In the genomic region with DNA sequence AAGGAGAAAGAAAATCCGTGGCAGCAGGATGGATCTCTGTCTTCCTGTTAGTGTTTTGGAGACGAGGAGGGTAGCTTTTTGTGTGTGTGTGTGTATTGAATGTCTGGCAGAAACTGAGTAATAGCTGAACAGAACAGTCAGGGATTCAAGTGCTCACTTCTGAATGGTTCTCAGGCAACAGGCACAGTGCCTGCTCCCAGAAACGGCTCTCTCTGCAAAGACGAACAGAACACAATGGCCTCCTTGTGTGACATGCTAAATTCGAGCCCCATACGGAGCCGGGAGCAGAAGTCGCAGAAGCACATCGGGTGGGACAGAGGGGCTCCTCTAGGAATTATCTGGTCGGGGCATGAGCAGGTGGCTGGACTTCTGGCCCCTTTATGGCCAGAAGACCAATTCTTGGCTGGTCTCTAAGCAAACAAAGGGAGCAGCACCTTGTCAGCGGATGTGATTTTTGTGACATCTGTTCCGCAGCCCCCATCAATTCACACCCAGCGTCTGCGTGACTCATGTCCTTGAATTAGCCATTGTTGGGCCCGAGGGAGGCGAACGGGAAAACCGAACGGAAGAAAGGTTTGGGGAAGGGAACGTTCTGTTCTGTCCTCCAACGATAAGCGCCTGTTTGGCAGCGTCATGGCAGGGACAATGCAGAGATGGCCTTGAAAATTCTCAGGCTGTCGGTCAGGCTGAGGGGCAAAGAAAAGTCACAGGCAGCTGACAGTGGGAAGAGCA, we compare ENCODE assay signal across 13 cellular contexts. TPM values are rescaled to one million over a fixed set of nuclear protein-coding genes. Genes with fewer than 3 reads are reported as not detected.
DNase-seq lines count a peak whose midpoint lies in the region; ATAC-seq and TF ChIP-seq lines count a peak whose summit lies in the region.
"Had no signal": no experiment of that assay in that cellular context is flagged by ENCODE, and none has a peak within 500 bp of the region (broad histone marks: within the 10 kb centered on the region; RNA-seq: fewer than 3 reads in every experiment).

No MANE protein-coding gene starts in this region.

- no peak for ATAC-seq in GM19455 (IDR thresholded peaks at IDR 0.05; ENCODE audit: unreplicated experiment)
- ATAC-seq in GM18907 (IDR thresholded peaks at IDR 0.05; ENCODE audit: unreplicated experiment), result no peak
- ATAC-seq: SK-N-SH treated with all-trans-retinoic acid at 6 μM for 48 hours, upper lobe of right lung had no signal

- no peaks in the 10 kb centered on the region for H3K27me3 Mint-ChIP-seq in endodermal cell (ENCODE audit: insufficient read depth)
- H3K27me3 Mint-ChIP-seq in neural crest cell (ENCODE audit: low read depth), result peaks cover 39% of the 10 kb centered on the region
- H3K27me3 Mint-ChIP-seq: activated CD4-positive, alpha-beta T cell treated with anti-CD3 and anti-CD28 coated beads, Interleukin-2, amount 10 ng/mL, durations not matched to agents 7 days and 5 days had no signal

- TF ChIP-seq CTCF in endodermal cell (conservative IDR thresholded peaks at IDR 0.05) (no peak), neural crest cell (conservative IDR thresholded peaks at IDR 0.05) (no peak)

- peak overlapping the region; percentile 75 for H3K27ac ChIP-seq in endodermal cell (ENCODE audit: low read depth, low read length)
- H3K27ac ChIP-seq: upper lobe of right lung had no signal

- H3K9me3 Mint-ChIP-seq in endodermal cell (peaks cover 11% of the 10 kb centered on the region), neural crest cell (peaks cover 6% of the 10 kb centered on the region)

- no peaks in the 10 kb centered on the region for H3K36me3 Mint-ChIP-seq in endodermal cell (ENCODE audit: low read depth)
- peaks cover 2% of the 10 kb centered on the region for H3K36me3 Mint-ChIP-seq in neural crest cell (ENCODE audit: low read depth)
- H3K36me3 Mint-ChIP-seq: activated naive CD8-positive, alpha-beta T cell; immature natural killer cell had no signal

- H3K27me3 ChIP-seq in endodermal cell (ENCODE audit: control insufficient read depth, insufficient read depth, low read length, poor library complexity, severe bottlenecking), result no peaks in the 10 kb centered on the region
- H3K27me3 ChIP-seq: upper lobe of right lung had no signal

- DNase-seq in C1 segment of cervical spinal cord (lab: John Stamatoyannopoulos, UW) (peak in 13 of 14 donors; percentile 9 to 93 (median 73)), NCI-H524 treated with DMSO at 0.1 percent for 48 hours (lab: John Stamatoyannopoulos, UW) (peak; percentile 27), endodermal cell (no peak), neural crest cell (ENCODE audit: low read depth, low spot score) (no peak), NOMO-1 treated with DMSO at 0.1 percent for 48 hours (lab: John Stamatoyannopoulos, UW; ENCODE audit: unreplicated experiment) (no peak)
- no peak for DNase-seq in stimulated activated CD4-positive, alpha-beta T cell treated with anti-CD3 and anti-CD28 coated beads, Interleukin-2, amount 100 ng/mL, for 24 hours
- DNase-seq: activated CD4-positive, alpha-beta T cell treated with anti-CD3 and anti-CD28 coated beads, Interleukin-2, amount 10 ng/mL, durations not matched to agents 7 days and 5 days; immature natural killer cell; upper lobe of right lung had no signal

- H3K27ac Mint-ChIP-seq in endodermal cell (no peak overlapping the region), neural crest cell (ENCODE audit: unreplicated experiment) (peak overlapping the region; percentile 93)
- H3K27ac Mint-ChIP-seq: activated CD4-positive, alpha-beta T cell treated with anti-CD3 and anti-CD28 coated beads, Interleukin-2, amount 10 ng/mL, durations not matched to agents 7 days and 5 days; activated naive CD8-positive, alpha-beta T cell; immature natural killer cell had no signal

- WGBS in endodermal cell (ENCODE audit: insufficient coverage in 1 of 2, insufficient read length in 1 of 2), 2 experiments, result 76 to 77% methylated on average over 19 to 24 of the region's 24 CpGs

- no peaks in the 10 kb centered on the region for H3K4me1 ChIP-seq in endodermal cell (ENCODE audit: control insufficient read depth, insufficient read depth, low read length)
- H3K4me1 ChIP-seq: upper lobe of right lung had no signal

- no peaks in the 10 kb centered on the region for H3K9me3 ChIP-seq in endodermal cell (ENCODE audit: control insufficient read depth, low read length)
- H3K9me3 ChIP-seq: upper lobe of right lung had no signal

- H3K4me3 ChIP-seq in endodermal cell (ENCODE audit: low read length), result no peak overlapping the region
- H3K4me3 ChIP-seq: upper lobe of right lung had no signal

- H3K4me1 Mint-ChIP-seq in endodermal cell, result no peaks in the 10 kb centered on the region
- peaks cover 48% of the 10 kb centered on the region for H3K4me1 Mint-ChIP-seq in neural crest cell
- H3K4me1 Mint-ChIP-seq: activated CD4-positive, alpha-beta T cell treated with anti-CD3 and anti-CD28 coated beads, Interleukin-2, amount 10 ng/mL, durations not matched to agents 7 days and 5 days; immature natural killer cell had no signal

- no peak overlapping the region for H3K4me3 Mint-ChIP-seq in endodermal cell
- peak overlapping the region; percentile 41 for H3K4me3 Mint-ChIP-seq in neural crest cell
- H3K4me3 Mint-ChIP-seq: activated CD4-positive, alpha-beta T cell treated with anti-CD3 and anti-CD28 coated beads, Interleukin-2, amount 10 ng/mL, durations not matched to agents 7 days and 5 days; activated naive CD8-positive, alpha-beta T cell; immature natural killer cell had no signal

- H3K9ac ChIP-seq in endodermal cell (ENCODE audit: extremely low read depth, low read length, poor library complexity, severe bottlenecking), result no peak overlapping the region

- H3K36me3 ChIP-seq in endodermal cell (ENCODE audit: control insufficient read depth, insufficient read depth, low read length), result no peaks in the 10 kb centered on the region
- H3K36me3 ChIP-seq: upper lobe of right lung had no signal

RNA-seq across cellular contexts. Expression of gene NPTX2, which starts 47.3 kb away (rescaled TPM):
- total RNA-seq in endodermal cell, result 1 to 10 TPM in 1 of 2 donors, under 1 TPM in 1; 0.53 to 1.3 TPM
- polyA plus RNA-seq in endodermal cell (2013, experiment 1 of 2), result 19.5 TPM
- 21.4 TPM for polyA plus RNA-seq in endodermal cell (2013, experiment 2 of 2)
- total RNA-seq in neural crest cell, result 15.9 and 16.3 TPM in 2 replicates
- total RNA-seq: activated CD4-positive, alpha-beta T cell treated with anti-CD3 and anti-CD28 coated beads, Interleukin-2, amount 10 ng/mL, durations not matched to agents 7 days and 5 days had no signal
- polyA plus RNA-seq: immature natural killer cell had no signal

Comparison
In these comparisons a context has a peak if more than half of its experiments do, and no peak if none do; other contexts are left out.
1. DNase-seq: peak in C1 segment of cervical spinal cord (13 of 14) and NCI-H524 treated with DMSO at 0.1 percent for 48 hours (single experiment); none in endodermal cell (single experiment), neural crest cell (single experiment), NOMO-1 treated with DMSO at 0.1 percent for 48 hours (single experiment) and stimulated activated CD4-positive, alpha-beta T cell treated with anti-CD3 and anti-CD28 coated beads, Interleukin-2, amount 100 ng/mL, for 24 hours (0 of 2).